7 cellular contexts compared by ENCODE assay signal in the genomic region with DNA sequence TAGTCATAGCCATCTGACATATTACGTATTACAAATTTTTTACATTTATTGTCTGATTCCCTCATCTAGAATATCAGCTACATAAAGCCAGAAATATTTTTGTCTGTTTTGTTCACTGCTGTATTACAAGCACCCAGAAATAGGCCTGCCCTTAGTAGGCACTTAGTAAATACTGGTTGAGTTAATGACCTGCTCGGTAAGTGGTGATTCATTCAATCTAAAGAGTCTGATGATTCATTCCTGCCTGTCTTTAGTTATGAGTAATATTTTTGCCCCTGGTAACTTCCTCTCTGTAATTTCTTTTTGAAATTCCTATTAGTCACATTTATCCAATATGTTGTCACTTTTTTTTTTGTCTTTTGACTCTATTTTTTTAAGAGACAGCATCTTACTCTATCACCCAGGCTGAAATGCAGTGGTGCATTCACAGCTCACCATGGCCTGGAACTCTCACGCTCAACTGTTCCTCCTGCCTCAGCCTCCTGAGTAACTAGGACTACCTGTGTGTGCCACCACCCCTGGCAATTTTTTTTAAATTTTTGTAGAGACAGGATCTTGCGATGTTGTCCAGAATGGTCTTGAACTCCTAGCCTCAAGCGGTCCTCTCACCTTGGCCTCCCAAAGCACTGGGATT. TPM values are rescaled to one million over a fixed set of nuclear protein-coding genes. Genes with fewer than 3 reads are reported as not detected.
A peak's percentile ranks its signal among the peaks of the same experiment; 100 is the strongest.
DNase-seq lines count a peak whose midpoint lies in the region; ATAC-seq, FAIRE-seq and TF ChIP-seq lines count a peak whose summit lies in the region.
"Not testable (repeated sequence)": the region's sequence is repeated elsewhere in the genome, so short reads cannot be mapped to it uniquely, and the experiment has no call there.

No MANE protein-coding gene starts in this region.

- H3K4me2 ChIP-seq in K562 (ENCODE audit: insufficient read depth, low read length): not testable (repeated sequence)

- TF ChIP-seq CTCF in activated CD8-positive, alpha-beta T cell treated with anti-CD3 and anti-CD28 coated beads for 36 hours (IDR thresholded peaks at IDR 0.05); K562 (IDR thresholded peaks at IDR 0.05 in 2 of 3, conservative IDR thresholded peaks at IDR 0.05 in 1 of 3; ENCODE audit: insufficient read depth in 2 of 3, low read depth in 1 of 3, low read length in 3 of 3): not testable (repeated sequence)

- peak overlapping the region; percentile 83 for H3K27ac Mint-ChIP-seq in activated CD8-positive, alpha-beta T cell treated with anti-CD3 and anti-CD28 coated beads for 36 hours
- peak overlapping the region; percentile 59 to 67 for H3K27ac Mint-ChIP-seq in natural killer cell treated with Interleukin-12 subunit alpha and Interleukin-12 subunit beta and Interleukin-15 and Interleukin-18, amount 100 ng/mL, for 72 hours

- not testable (repeated sequence) for TF ChIP-seq POLR2A in K562 (conservative IDR thresholded peaks at IDR 0.05)

- in situ Hi-C loops in K562 (cut with MboI): not testable (repeated sequence)

- not testable (repeated sequence) for H3K4me3 ChIP-seq in K562

- TF ChIP-seq RAD21 in K562 (CRISPR knock-in tag; conservative IDR thresholded peaks at IDR 0.05 in 1 of 2, IDR thresholded peaks at IDR 0.05 in 1 of 2): not testable (repeated sequence)

- not testable (repeated sequence) for H3K79me2 ChIP-seq in K562 (ENCODE audit: control insufficient read depth, insufficient read depth, low read length)

- H3K36me3 ChIP-seq in K562 (ENCODE audit: control insufficient read depth, insufficient read depth, low read length): not testable (repeated sequence)

- not testable (repeated sequence) for H3K9me3 Mint-ChIP-seq in activated CD8-positive, alpha-beta T cell treated with anti-CD3 and anti-CD28 coated beads for 36 hours; natural killer cell treated with Interleukin-12 subunit alpha and Interleukin-12 subunit beta and Interleukin-15 and Interleukin-18, amount 100 ng/mL, for 72 hours

- not testable (repeated sequence) for H3K27ac ChIP-seq in K562 (ENCODE audit: extremely low read depth, low read depth, low read length)

- 43% methylated on average over 5 of the region's 5 CpGs for WGBS in K562 (ENCODE audit: insufficient coverage, low coverage, missing lambda C conversion rate)

- TF ChIP-seq EP300 in K562 (IDR thresholded peaks at IDR 0.05; ENCODE audit: low read length): not testable (repeated sequence)

- not testable (repeated sequence) for H3K27me3 ChIP-seq in K562 (ENCODE audit: control insufficient read depth in 2 of 2, insufficient read depth in 2 of 2, low read length in 2 of 2)

- H3K27me3 Mint-ChIP-seq in activated CD8-positive, alpha-beta T cell treated with anti-CD3 and anti-CD28 coated beads for 36 hours; natural killer cell treated with Interleukin-12 subunit alpha and Interleukin-12 subunit beta and Interleukin-15 and Interleukin-18, amount 100 ng/mL, for 72 hours: not testable (repeated sequence)

- H2AFZ ChIP-seq in K562 (ENCODE audit: low read depth, low read length): not testable (repeated sequence)

- H3K9me1 ChIP-seq in K562 (ENCODE audit: control insufficient read depth, insufficient read depth, low read length): not testable (repeated sequence)

- POLR2A ChIA-PET in activated CD8-positive, alpha-beta T cell treated with anti-CD3 and anti-CD28 coated beads for 36 hours (lab: Charles Lee); K562 (lab: Yijun Ruan, JAX): not testable (repeated sequence)

- not testable (repeated sequence) for BruUV-seq in K562 (replicated peaks; lab: Mats Ljungman, UMichigan)

- intact Hi-C loops in activated CD8-positive, alpha-beta T cell treated with anti-CD3 and anti-CD28 coated beads for 36 hours (cut with micrococcal nuclease); K562 (cut with micrococcal nuclease): not testable (repeated sequence)

- not testable (repeated sequence) for H3K9ac ChIP-seq in K562 (ENCODE audit: insufficient read depth in 1 of 2, low read depth in 2 of 2, low read length in 2 of 2)

- not testable (repeated sequence) for H3K4me3 Mint-ChIP-seq in activated CD8-positive, alpha-beta T cell treated with anti-CD3 and anti-CD28 coated beads for 36 hours; natural killer cell treated with Interleukin-12 subunit alpha and Interleukin-12 subunit beta and Interleukin-15 and Interleukin-18, amount 100 ng/mL, for 72 hours

- CTCF ChIA-PET in activated CD8-positive, alpha-beta T cell treated with anti-CD3 and anti-CD28 coated beads for 36 hours (lab: Charles Lee); K562 (lab: Yijun Ruan, JAX; ENCODE audit: low intra/inter-chr PET ratio): not testable (repeated sequence)

- ATAC-seq in GM18873 (IDR thresholded peaks at IDR 0.05; ENCODE audit: low FRiP score, unreplicated experiment) (peak; percentile 94), GM21825 (IDR thresholded peaks at IDR 0.05; ENCODE audit: unreplicated experiment) (peak; percentile 83), HG03135 (IDR thresholded peaks at IDR 0.05; ENCODE audit: unreplicated experiment) (peak; percentile 77)
- peak; percentile 96 for ATAC-seq in activated CD8-positive, alpha-beta T cell treated with anti-CD3 and anti-CD28 coated beads for 36 hours
- ATAC-seq in K562: not testable (repeated sequence)
- ATAC-seq in natural killer cell treated with Interleukin-12 subunit alpha and Interleukin-12 subunit beta and Interleukin-15 and Interleukin-18, amount 100 ng/mL, for 72 hours: peak; percentile 94 to 99

- DNase-seq in LHCN-M2 (ENCODE audit: low read depth): peak; percentile 1
- peak; percentile 23 for DNase-seq in activated CD8-positive, alpha-beta T cell treated with anti-CD3 and anti-CD28 coated beads for 36 hours
- DNase-seq in K562 (ENCODE audit: extremely low read depth in 1 of 4, low spot score in 3 of 4); natural killer cell treated with Interleukin-12 subunit alpha and Interleukin-12 subunit beta and Interleukin-15 and Interleukin-18, amount 100 ng/mL, for 72 hours (ENCODE audit: low spot score): not testable (repeated sequence)

- peaks cover 10% of the 10 kb centered on the region for H3K4me1 Mint-ChIP-seq in activated CD8-positive, alpha-beta T cell treated with anti-CD3 and anti-CD28 coated beads for 36 hours (ENCODE audit: low read depth)
- not testable (repeated sequence) for H3K4me1 Mint-ChIP-seq in natural killer cell treated with Interleukin-12 subunit alpha and Interleukin-12 subunit beta and Interleukin-15 and Interleukin-18, amount 100 ng/mL, for 72 hours (ENCODE audit: low read depth in 2 of 2)

- H3K4me1 ChIP-seq in K562 (replicated peaks in 1 of 2; ENCODE audit: control insufficient read depth in 2 of 2, insufficient read depth in 2 of 2, low read length in 2 of 2): not testable (repeated sequence)

- not testable (repeated sequence) for H3K36me3 Mint-ChIP-seq in activated CD8-positive, alpha-beta T cell treated with anti-CD3 and anti-CD28 coated beads for 36 hours (ENCODE audit: low read depth); natural killer cell treated with Interleukin-12 subunit alpha and Interleukin-12 subunit beta and Interleukin-15 and Interleukin-18, amount 100 ng/mL, for 72 hours

- not testable (repeated sequence) for H4K20me1 ChIP-seq in K562 (replicated peaks; ENCODE audit: control insufficient read depth, insufficient read depth, low read length)

- FAIRE-seq in K562 (lab: Jason Lieb, UNC): not testable (repeated sequence)

- not testable (repeated sequence) for H3K9me3 ChIP-seq in K562 (replicated peaks; ENCODE audit: control insufficient read depth, insufficient read depth, low read depth, low read length)

TF ChIP-seq in K562, 482 proteins besides CTCF, POLR2A, EP300 and RAD21:
- TF ChIP-seq FOSL1 (tag; conservative IDR thresholded peaks at IDR 0.05): peak; percentile 71

RNA-seq across cellular contexts. Expression of gene RGPD2, which starts 27.4 kb away (rescaled TPM):
- total RNA-seq in LHCN-M2 (2014; rRNA removed): 0.17 and 1.3 TPM in 2 replicates
- 0.84 TPM for polyA plus RNA-seq in LHCN-M2 (2012)
- 1 to 10 TPM; 3.1 to 3.8 TPM for total RNA-seq in activated CD8-positive, alpha-beta T cell treated with anti-CD3 and anti-CD28 coated beads for 36 hours
- 13.6 and 72.0 TPM in 2 replicates for total RNA-seq in K562 (2011; cell fraction: chromatin; rRNA removed; ENCODE audit: low replicate concordance)
- total RNA-seq in K562 (2011; cell fraction: nucleolus; rRNA removed): 7.0 and 13.2 TPM in 2 replicates
- 12.2 and 21.0 TPM in 2 replicates for total RNA-seq in K562 (2011; cell fraction: nucleoplasm; rRNA removed)
- total RNA-seq in K562 (2014; rRNA removed): 4.1 and 4.7 TPM in 2 replicates
- 8.4 and 9.2 TPM in 2 replicates for total RNA-seq in K562 (2014; rRNA removed; fragmentation: Illumina TruSeq; extraction: Trizol)
- 6.6 and 10.3 TPM in 2 replicates for total RNA-seq in K562 (2015; rRNA removed; fragmentation: Illumina TruSeq; extraction: Trizol)
- total RNA-seq in K562 (2021): 5.7 and 7.0 TPM in 2 replicates
- polyA plus RNA-seq in K562 (2011; rRNA removed): 7.3 and 15.3 TPM in 2 replicates
- polyA plus RNA-seq in K562 (2011; cell fraction: cytosol; rRNA removed): 1.2 and 1.6 TPM in 2 replicates
- polyA plus RNA-seq in K562 (2011; cell fraction: nucleus; rRNA removed): 9.3 and 9.6 TPM in 2 replicates
- polyA plus RNA-seq in K562 (2012): 2.3 and 4.3 TPM in 2 replicates
- polyA plus RNA-seq in K562 (2014; fragmentation: Illumina TruSeq; extraction: Trizol): 3.7 and 4.9 TPM in 2 replicates
- 1 to 10 TPM; 1.3 to 2.1 TPM for polyA plus RNA-seq in K562 (2014; fragmentation: Nextera tagmentation; extraction: Ambion mirVana)
- polyA plus RNA-seq in K562 (2014; rRNA removed): 5.4 and 6.0 TPM in 2 replicates
- polyA minus RNA-seq in K562 (2011; rRNA and poly(A)+ RNA removed): 12.0 and 15.3 TPM in 2 replicates
- 2.4 and 5.3 TPM in 2 replicates for polyA minus RNA-seq in K562 (2011; cell fraction: cytosol; rRNA and poly(A)+ RNA removed)
- polyA minus RNA-seq in K562 (2011; cell fraction: nucleus; rRNA and poly(A)+ RNA removed): 9.8 and 10.3 TPM in 2 replicates
- 1 to 10 TPM in 1 of 2 donors, not detected in 1; 1.3 TPM for total RNA-seq in natural killer cell treated with Interleukin-12 subunit alpha and Interleukin-12 subunit beta and Interleukin-15 and Interleukin-18, amount 100 ng/mL, for 72 hours
